9 cellular contexts compared by ENCODE assay signal in the genomic region with DNA sequence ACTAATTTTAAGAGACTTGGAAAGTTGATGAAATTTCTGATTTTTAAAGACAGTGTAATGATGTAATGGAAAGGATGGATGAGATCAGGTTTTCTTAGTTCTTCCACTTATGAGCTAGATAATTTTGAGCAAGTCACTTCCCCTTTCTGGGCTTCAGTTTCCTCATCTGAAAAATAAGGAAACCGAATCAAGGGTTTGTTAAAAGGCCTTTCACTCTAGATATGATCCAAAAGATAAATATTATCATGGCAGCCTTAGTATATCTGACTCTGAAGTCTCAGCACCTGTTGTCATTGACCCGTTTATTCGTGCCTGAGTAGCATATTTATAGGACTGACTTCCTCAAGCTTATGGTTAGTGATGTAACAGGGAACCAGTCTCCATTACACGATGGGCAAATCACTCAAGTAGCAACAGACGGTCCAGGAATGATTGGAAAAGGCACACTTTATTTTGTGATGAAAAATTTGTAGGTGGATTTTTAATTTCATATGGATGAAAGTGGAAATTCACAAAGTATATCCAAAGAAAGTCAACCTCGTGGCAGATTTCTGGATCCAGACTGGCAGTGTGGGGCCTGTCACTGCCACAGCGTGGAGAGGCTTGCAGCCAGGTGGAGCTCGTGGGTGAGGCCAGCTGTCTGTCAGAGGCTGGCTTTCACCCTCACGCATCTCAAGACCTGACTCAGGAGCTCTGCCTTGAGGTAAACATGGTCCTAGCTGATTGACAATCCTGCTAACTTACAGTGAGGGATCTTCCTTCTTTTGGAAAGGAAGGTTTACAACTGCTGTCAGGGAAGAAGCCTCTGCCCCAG.
DNase-seq lines count a peak whose midpoint lies in the region; ATAC-seq and TF ChIP-seq lines count a peak whose summit lies in the region.
"Had no signal": no experiment of that assay in that cellular context is flagged by ENCODE, and none has a peak within 500 bp of the region (broad histone marks: within the 10 kb centered on the region; RNA-seq: fewer than 3 reads in every experiment).

No MANE protein-coding gene starts in this region.

- H3K4me1 ChIP-seq in esophagus muscularis mucosa = peaks cover 0 to 7% (median 0%) of the 10 kb centered on the region in 4 donors
- H3K4me1 ChIP-seq in effector memory CD4-positive, alpha-beta T cell (ENCODE audit: control insufficient read depth, insufficient read depth, low read length, poor library complexity, severe bottlenecking) = no peaks in the 10 kb centered on the region

- no peaks in the 10 kb centered on the region for H3K9me3 ChIP-seq in esophagus muscularis mucosa
- no peaks in the 10 kb centered on the region for H3K9me3 ChIP-seq in effector memory CD4-positive, alpha-beta T cell (ENCODE audit: control insufficient read depth, low read length)

- H3K27me3 ChIP-seq in esophagus muscularis mucosa = no peaks in the 10 kb centered on the region
- no peaks in the 10 kb centered on the region for H3K27me3 ChIP-seq in effector memory CD4-positive, alpha-beta T cell (replicated peaks; ENCODE audit: control insufficient read depth, insufficient read depth, low read length, poor library complexity, severe bottlenecking)

- peak; percentile 38 for ATAC-seq in GM19397 (IDR thresholded peaks at IDR 0.05; ENCODE audit: unreplicated experiment)
- no peak for ATAC-seq in Right ventricle myocardium superior (ENCODE audit: poor library complexity)

- TF ChIP-seq CTCF in GM12873 (IDR thresholded peaks at IDR 0.05; ENCODE audit: insufficient read depth, low read depth, low read length, missing control alignments) (peak; percentile 25), esophagus muscularis mucosa (IDR thresholded peaks at IDR 0.05) (no peak)

- no peak overlapping the region for H3K4me3 ChIP-seq in esophagus muscularis mucosa
- no peak overlapping the region for H3K4me3 ChIP-seq in effector memory CD4-positive, alpha-beta T cell (ENCODE audit: insufficient read depth, low read depth, low read length, poor library complexity, severe bottlenecking)

- no peak for TF ChIP-seq EP300 in esophagus muscularis mucosa (IDR thresholded peaks at IDR 0.05)

- H3K27ac ChIP-seq in esophagus muscularis mucosa (replicated peaks in 1 of 4) = no peak overlapping the region
- H3K27ac ChIP-seq in effector memory CD4-positive, alpha-beta T cell (ENCODE audit: insufficient read depth, low read length, poor library complexity, severe bottlenecking) = no peak overlapping the region
- H3K27ac ChIP-seq: epithelial cell of prostate had no signal

- TF ChIP-seq POLR2A in esophagus muscularis mucosa (IDR thresholded peaks at IDR 0.05; ENCODE audit: low read depth) = no peak

- 65% methylated on average over 9 of the region's 9 CpGs for WGBS in esophagus muscularis mucosa

- H3K36me3 ChIP-seq in esophagus muscularis mucosa = no peaks in the 10 kb centered on the region
- no peaks in the 10 kb centered on the region for H3K36me3 ChIP-seq in effector memory CD4-positive, alpha-beta T cell (ENCODE audit: control insufficient read depth, insufficient read depth, low read length)

- DNase-seq in HT-29 (ENCODE audit: low spot score) (peak; percentile 20), esophagus muscularis mucosa (ENCODE audit: extremely low spot score) (peak; percentile 60), Right ventricle myocardium superior (no peak), putamen (ENCODE audit: low spot score) (no peak)
- DNase-seq in stimulated activated CD4-positive, alpha-beta T cell treated with anti-CD3 and anti-CD28 coated beads, Interleukin-1b, Interleukin-23, amount 100 ng/mL, for 48 hours = no peak
- no peak for DNase-seq in effector memory CD4-positive, alpha-beta T cell

- intact Hi-C loops in esophagus muscularis mucosa (cut with DNase I) = no loop called here
- intact Hi-C loops in Right ventricle myocardium superior (cut with DNase I) = no loop called here

Comparison
In these comparisons a context has a peak if more than half of its experiments do, and no peak if none do; other contexts are left out.
1. DNase-seq: peak in HT-29 (single experiment) and esophagus muscularis mucosa (single experiment); none in Right ventricle myocardium superior (single experiment), putamen (single experiment), stimulated activated CD4-positive, alpha-beta T cell treated with anti-CD3 and anti-CD28 coated beads, Interleukin-1b, Interleukin-23, amount 100 ng/mL, for 48 hours (single experiment) and effector memory CD4-positive, alpha-beta T cell (0 of 3).